ENCODE assay signal across 26 cellular contexts in the genomic region with DNA sequence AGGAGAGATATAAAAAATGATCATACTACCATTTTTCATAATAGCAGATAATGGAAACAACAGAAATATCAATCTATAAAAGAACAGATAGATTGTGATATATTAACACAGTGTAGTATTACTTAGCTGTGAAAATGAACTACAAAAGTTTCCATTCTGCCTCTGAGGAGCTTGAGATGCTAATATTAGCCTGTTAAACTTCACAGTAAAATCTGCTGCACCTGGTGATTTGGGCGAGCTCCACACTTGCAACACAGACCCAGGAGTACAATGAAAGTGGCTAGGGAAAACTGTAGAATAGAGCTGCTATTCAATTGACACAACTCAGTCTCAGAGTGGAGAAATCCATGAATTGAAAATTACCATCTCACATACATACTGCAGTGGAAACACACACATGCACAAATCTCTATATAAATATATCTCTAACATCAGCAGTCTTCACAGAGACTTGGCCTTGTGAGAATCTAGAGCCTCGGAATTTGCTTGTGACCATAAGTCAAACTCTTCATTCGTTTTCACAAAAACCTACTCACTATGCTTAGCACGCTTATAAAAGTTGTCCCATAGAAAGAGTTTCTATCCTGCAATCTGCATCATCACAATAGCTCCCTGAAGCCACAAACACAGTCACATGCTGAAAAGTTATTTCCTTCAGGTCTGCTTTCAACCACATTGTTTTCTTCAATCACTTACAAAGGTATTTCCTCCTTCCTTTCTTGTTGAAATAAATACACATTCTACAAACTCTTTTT.
"Had no signal": no experiment of that assay in that cellular context is flagged by ENCODE, and none has a peak within 500 bp of the region (broad histone marks: within the 10 kb centered on the region; RNA-seq: fewer than 3 reads in every experiment).

No MANE protein-coding gene starts in this region.

- H3K36me3 ChIP-seq: esophagus squamous epithelium, heart right ventricle, left lung, right lobe of liver, thoracic aorta, tibial nerve, upper lobe of left lung had no signal

- H3K9ac ChIP-seq: parathyroid adenoma had no signal

- H3K4me3 ChIP-seq: esophagus squamous epithelium, heart right ventricle, left lung, mucosa of descending colon, right lobe of liver, thoracic aorta, tibial nerve, upper lobe of left lung had no signal

- H2AFZ ChIP-seq: parathyroid adenoma had no signal

- DNase-seq: effector memory CD8-positive, alpha-beta T cell; erythroblast; esophagus squamous epithelium; foreskin melanocyte; glutamatergic neuron; heart right ventricle; hippocampal formation; left cardiac atrium; left lung; mesenchymal stem cell; mucosa of descending colon; naive B cell; right lobe of liver; small intestine; stimulated activated CD4-positive, alpha-beta T cell treated with anti-CD3 and anti-CD28 coated beads, Interleukin-15, amount 100 ng/mL, for 24 hours; stimulated activated CD4-positive, alpha-beta T cell treated with anti-CD3 and anti-CD28 coated beads, Interleukin-2, amount 100 ng/mL, for 48 hours; stimulated activated naive B cell treated with anti-CD40 and anti-IgM and Interleukin-4, amounts not matched to agents 10 μg/mL and 1 μg/mL and 100 μg/mL, for 72 hours; upper lobe of left lung had no signal

- H3K4me3 Mint-ChIP-seq: effector memory CD8-positive, alpha-beta T cell; mesothelial cell of epicardium; naive B cell; natural killer cell treated with Interleukin-12 subunit alpha and Interleukin-12 subunit beta and Interleukin-15 and Interleukin-18, amount 100 ng/mL, for 72 hours; neural crest cell; stimulated activated naive B cell treated with anti-CD40 and anti-IgM and Interleukin-4, amounts not matched to agents 10 μg/mL and 1 μg/mL and 100 μg/mL, for 72 hours; stimulated activated naive CD8-positive, alpha-beta T cell treated with anti-CD3 and anti-CD28 coated beads, Interleukin-15, Interleukin-2, amounts not matched to agents 100 ng/mL and 50 ng/mL, for 24 hours had no signal

- H3K27ac ChIP-seq: esophagus squamous epithelium, heart right ventricle, left lung, parathyroid adenoma, right lobe of liver, thoracic aorta, tibial nerve, upper lobe of left lung had no signal

- H3K9me3 ChIP-seq: esophagus squamous epithelium, heart right ventricle, left lung, mucosa of descending colon, right lobe of liver, thoracic aorta, tibial nerve, upper lobe of left lung had no signal

- H3K9me3 Mint-ChIP-seq: mesothelial cell of epicardium; neural crest cell; stimulated activated naive B cell treated with anti-CD40 and anti-IgM and Interleukin-4, amounts not matched to agents 10 μg/mL and 1 μg/mL and 100 μg/mL, for 72 hours had no signal

- ATAC-seq: effector memory CD8-positive, alpha-beta T cell; heart right ventricle; left cardiac atrium; left lung; mucosa of descending colon; natural killer cell treated with Interleukin-12 subunit alpha and Interleukin-12 subunit beta and Interleukin-15 and Interleukin-18, amount 100 ng/mL, for 72 hours; right lobe of liver; stimulated activated naive B cell treated with anti-CD40 and anti-IgM and Interleukin-4, amounts not matched to agents 10 μg/mL and 1 μg/mL and 100 μg/mL, for 72 hours had no signal

- H3K4me1 ChIP-seq: esophagus squamous epithelium, heart right ventricle, left lung, parathyroid adenoma, right lobe of liver, tibial nerve, upper lobe of left lung had no signal

- H3K27me3 ChIP-seq: esophagus squamous epithelium, left lung, right lobe of liver, tibial nerve, upper lobe of left lung had no signal

- H3K27ac Mint-ChIP-seq: effector memory CD8-positive, alpha-beta T cell; mesothelial cell of epicardium; naive B cell; natural killer cell treated with Interleukin-12 subunit alpha and Interleukin-12 subunit beta and Interleukin-15 and Interleukin-18, amount 100 ng/mL, for 72 hours; progenitor cell of endocrine pancreas; stimulated activated naive B cell treated with anti-CD40 and anti-IgM and Interleukin-4, amounts not matched to agents 10 μg/mL and 1 μg/mL and 100 μg/mL, for 72 hours; stimulated activated naive CD8-positive, alpha-beta T cell treated with anti-CD3 and anti-CD28 coated beads, Interleukin-15, Interleukin-2, amounts not matched to agents 100 ng/mL and 50 ng/mL, for 24 hours had no signal

- H3K79me2 ChIP-seq: parathyroid adenoma had no signal

- H3K27me3 Mint-ChIP-seq: effector memory CD8-positive, alpha-beta T cell; natural killer cell treated with Interleukin-12 subunit alpha and Interleukin-12 subunit beta and Interleukin-15 and Interleukin-18, amount 100 ng/mL, for 72 hours; progenitor cell of endocrine pancreas; stimulated activated naive CD8-positive, alpha-beta T cell treated with anti-CD3 and anti-CD28 coated beads, Interleukin-15, Interleukin-2, amounts not matched to agents 100 ng/mL and 50 ng/mL, for 24 hours had no signal

- H3K4me1 Mint-ChIP-seq: mesothelial cell of epicardium; naive B cell; neural crest cell; stimulated activated naive B cell treated with anti-CD40 and anti-IgM and Interleukin-4, amounts not matched to agents 10 μg/mL and 1 μg/mL and 100 μg/mL, for 72 hours had no signal

- H3K36me3 Mint-ChIP-seq: mesothelial cell of epicardium; naive B cell; natural killer cell treated with Interleukin-12 subunit alpha and Interleukin-12 subunit beta and Interleukin-15 and Interleukin-18, amount 100 ng/mL, for 72 hours; stimulated activated naive B cell treated with anti-CD40 and anti-IgM and Interleukin-4, amounts not matched to agents 10 μg/mL and 1 μg/mL and 100 μg/mL, for 72 hours had no signal
